15 cellular contexts compared by ENCODE assay signal in genomic region chrX:69321789-69322188, GRCh38.
DNase-seq lines count a peak whose midpoint lies in the region; ATAC-seq and TF ChIP-seq lines count a peak whose summit lies in the region.
"Had no signal": no experiment of that assay in that cellular context is flagged by ENCODE, and none has a peak within 500 bp of the region (broad histone marks: within the 10 kb centered on the region; RNA-seq: fewer than 3 reads in every experiment).

No MANE protein-coding gene starts in this region.

- intact Hi-C loops in esophagus muscularis mucosa (cut with DNase I) = no loop called here
- intact Hi-C loops in naive thymus-derived CD4-positive, alpha-beta T cell (cut with micrococcal nuclease) = no loop called here

- H3K4me1 ChIP-seq in SK-N-SH (ENCODE audit: control insufficient read depth in 1 of 2, insufficient read depth in 2 of 2, low read depth in 1 of 2, low read length in 1 of 2) (no peaks in the 10 kb centered on the region), esophagus muscularis mucosa (no peaks in the 10 kb centered on the region)
- H3K4me1 ChIP-seq in naive thymus-derived CD4-positive, alpha-beta T cell (ENCODE audit: control insufficient read depth in 2 of 2, insufficient read depth in 2 of 2, low read length in 2 of 2) = no peaks in the 10 kb centered on the region

- no peaks in the 10 kb centered on the region for H3K36me3 Mint-ChIP-seq in osteocyte (ENCODE audit: unreplicated experiment)
- no peaks in the 10 kb centered on the region for H3K36me3 Mint-ChIP-seq in naive thymus-derived CD4-positive, alpha-beta T cell
- H3K36me3 Mint-ChIP-seq: CD8-positive, alpha-beta memory T cell; IgD-negative memory B cell had no signal

- no peaks in the 10 kb centered on the region for H3F3A ChIP-seq in SK-N-SH (replicated peaks; ENCODE audit: insufficient read depth)

- TF ChIP-seq EP300 in SK-N-SH (IDR thresholded peaks at IDR 0.05; ENCODE audit: borderline replicate concordance in 1 of 2, low read depth in 1 of 2, low read length in 1 of 2) (no peak), esophagus muscularis mucosa (IDR thresholded peaks at IDR 0.05) (no peak)

- H3K4me3 ChIP-seq in SK-N-SH (ENCODE audit: low read depth in 2 of 2, low read length in 1 of 2) (no peak overlapping the region), esophagus muscularis mucosa (no peak overlapping the region)
- no peak overlapping the region for H3K4me3 ChIP-seq in naive thymus-derived CD4-positive, alpha-beta T cell (ENCODE audit: low read length)
- H3K4me3 ChIP-seq: BLaER1, GM12878, GM23248 had no signal

- WGBS in SK-N-SH (ENCODE audit: low lambda C conversion rate) = 26% methylated on average over 3 of the region's 3 CpGs
- WGBS in esophagus muscularis mucosa = 65% methylated on average over 3 of the region's 3 CpGs

- no peaks in the 10 kb centered on the region for H3K9me2 ChIP-seq in SK-N-SH

- H3K9me3 ChIP-seq in SK-N-SH (no peaks in the 10 kb centered on the region), esophagus muscularis mucosa (no peaks in the 10 kb centered on the region)
- H3K9me3 ChIP-seq in naive thymus-derived CD4-positive, alpha-beta T cell (ENCODE audit: control insufficient read depth in 2 of 3, low read length in 3 of 3) = no peaks in the 10 kb centered on the region
- H3K9me3 ChIP-seq: BLaER1 had no signal

- POLR2A ChIA-PET in SK-N-SH (lab: Yijun Ruan, JAX) = no interaction called here
- POLR2A ChIA-PET in naive thymus-derived CD4-positive, alpha-beta T cell (lab: Charles Lee) = no interaction called here

- no peak overlapping the region for H3K4me2 ChIP-seq in SK-N-SH
- H3K4me2 ChIP-seq: BLaER1 had no signal

- no peak for ATAC-seq in SK-N-SH treated with all-trans-retinoic acid at 6 μM for 48 hours
- ATAC-seq in GM19467 (IDR thresholded peaks at IDR 0.05; ENCODE audit: unreplicated experiment) = no peak
- ATAC-seq in naive thymus-derived CD4-positive, alpha-beta T cell = no peak
- ATAC-seq: GM12878 had no signal

- no peak for TF ChIP-seq RAD21 in SK-N-SH (IDR thresholded peaks at IDR 0.05; ENCODE audit: low read length)

- no peak overlapping the region for H3K4me3 Mint-ChIP-seq in osteocyte (ENCODE audit: unreplicated experiment)
- no peak overlapping the region for H3K4me3 Mint-ChIP-seq in naive thymus-derived CD4-positive, alpha-beta T cell
- H3K4me3 Mint-ChIP-seq: CD8-positive, alpha-beta memory T cell; IgD-negative memory B cell had no signal

- H3K27me3 Mint-ChIP-seq in osteocyte (ENCODE audit: unreplicated experiment) = no peaks in the 10 kb centered on the region
- H3K27me3 Mint-ChIP-seq in naive thymus-derived CD4-positive, alpha-beta T cell = no peaks in the 10 kb centered on the region

- H3K27ac Mint-ChIP-seq in osteocyte (ENCODE audit: unreplicated experiment) = no peak overlapping the region
- H3K27ac Mint-ChIP-seq in naive thymus-derived CD4-positive, alpha-beta T cell = no peak overlapping the region
- H3K27ac Mint-ChIP-seq: CD8-positive, alpha-beta memory T cell; IgD-negative memory B cell had no signal

- H4K20me1 ChIP-seq in SK-N-SH (ENCODE audit: insufficient read depth) = no peaks in the 10 kb centered on the region
- H4K20me1 ChIP-seq: BLaER1 had no signal

- H3K27ac ChIP-seq in SK-N-SH (ENCODE audit: low read depth in 2 of 2, low read length in 1 of 2) (no peak overlapping the region), esophagus muscularis mucosa (replicated peaks in 1 of 4) (no peak overlapping the region)
- no peak overlapping the region for H3K27ac ChIP-seq in naive thymus-derived CD4-positive, alpha-beta T cell (ENCODE audit: low read depth, low read length)
- H3K27ac ChIP-seq: 22Rv1, BLaER1, GM23248 had no signal

- H2AFZ ChIP-seq in SK-N-SH (ENCODE audit: low read depth) = no peak overlapping the region
- H2AFZ ChIP-seq: GM23248 had no signal

- DNase-seq in SK-N-SH (peak; percentile 1), esophagus muscularis mucosa (ENCODE audit: extremely low spot score) (peak; percentile 19), osteocyte (ENCODE audit: extremely low spot score, unreplicated experiment) (peak; percentile 62), AG08395 (ENCODE audit: low spot score) (no peak)
- DNase-seq in naive thymus-derived CD4-positive, alpha-beta T cell = no peak
- DNase-seq: AML-193; CD8-positive, alpha-beta memory T cell; DMS53; GM23248 had no signal

- H3K79me2 ChIP-seq in SK-N-SH (ENCODE audit: insufficient read depth) = no peaks in the 10 kb centered on the region

- H3K36me3 ChIP-seq in SK-N-SH (replicated peaks in 1 of 2; ENCODE audit: control insufficient read depth in 1 of 2, insufficient read depth in 2 of 2, low read length in 1 of 2) (no peaks in the 10 kb centered on the region), esophagus muscularis mucosa (no peaks in the 10 kb centered on the region)
- H3K36me3 ChIP-seq in naive thymus-derived CD4-positive, alpha-beta T cell (ENCODE audit: control insufficient read depth in 2 of 3, insufficient read depth in 3 of 3, low read length in 3 of 3) = no peaks in the 10 kb centered on the region
- H3K36me3 ChIP-seq: BLaER1 had no signal

- no peak overlapping the region for H3K9ac ChIP-seq in SK-N-SH
- H3K9ac ChIP-seq: BLaER1, GM23248 had no signal

- H3K9me3 Mint-ChIP-seq in osteocyte (ENCODE audit: unreplicated experiment) = peaks cover 4% of the 10 kb centered on the region
- no peaks in the 10 kb centered on the region for H3K9me3 Mint-ChIP-seq in naive thymus-derived CD4-positive, alpha-beta T cell
- H3K9me3 Mint-ChIP-seq: CD8-positive, alpha-beta memory T cell; IgD-negative memory B cell had no signal

- TF ChIP-seq CTCF in SK-N-SH (IDR thresholded peaks at IDR 0.05) (no peak), esophagus muscularis mucosa (IDR thresholded peaks at IDR 0.05) (no peak), osteocyte (IDR thresholded peaks at IDR 0.05) (no peak)

- CTCF ChIA-PET in SK-N-SH (lab: Yijun Ruan, JAX) = interaction anchor here (1.0 kb wide), 1 partner anchor 15 kb away, joined by 3 read pairs; no protein-coding TSS in a partner anchor
- CTCF ChIA-PET in naive thymus-derived CD4-positive, alpha-beta T cell (lab: Charles Lee) = no interaction called here

- H3K27me3 ChIP-seq in SK-N-SH (ENCODE audit: insufficient read depth) (peaks cover 6% of the 10 kb centered on the region; the same call in 1 of the 2 replicates), esophagus muscularis mucosa (peaks cover 0 to 6% (median 0%) of the 10 kb centered on the region in 4 donors)
- no peaks in the 10 kb centered on the region for H3K27me3 ChIP-seq in naive thymus-derived CD4-positive, alpha-beta T cell (ENCODE audit: control insufficient read depth in 2 of 2, insufficient read depth in 2 of 2, low read length in 2 of 2)

- no peaks in the 10 kb centered on the region for H3K4me1 Mint-ChIP-seq in osteocyte (ENCODE audit: unreplicated experiment)
- H3K4me1 Mint-ChIP-seq in naive thymus-derived CD4-positive, alpha-beta T cell = no peaks in the 10 kb centered on the region
- H3K4me1 Mint-ChIP-seq: CD8-positive, alpha-beta memory T cell; IgD-negative memory B cell had no signal

- TF ChIP-seq POLR2A in esophagus muscularis mucosa (IDR thresholded peaks at IDR 0.05; ENCODE audit: low read depth) = no peak

TF ChIP-seq in SK-N-SH, 30 proteins besides CTCF, POLR2A, EP300 and RAD21:
- TF ChIP-seq FOSL2 (IDR thresholded peaks at IDR 0.05; ENCODE audit: borderline replicate concordance, low read depth) (no peak), NRF1 (IDR thresholded peaks at IDR 0.05; ENCODE audit: low read depth, low read length) (no peak), FOXJ3 (CRISPR knock-in tag; IDR thresholded peaks at IDR 0.05) (no peak)

TF ChIP-seq in SK-N-SH treated with all-trans-retinoic acid at 6 μM for 48 hours, 23 proteins besides CTCF, POLR2A, EP300 and RAD21:
- TF ChIP-seq TOX (CRISPR knock-in tag; IDR thresholded peaks at IDR 0.05; ENCODE audit: borderline replicate concordance) = no peak
- TF ChIP-seq, protein P1, sequence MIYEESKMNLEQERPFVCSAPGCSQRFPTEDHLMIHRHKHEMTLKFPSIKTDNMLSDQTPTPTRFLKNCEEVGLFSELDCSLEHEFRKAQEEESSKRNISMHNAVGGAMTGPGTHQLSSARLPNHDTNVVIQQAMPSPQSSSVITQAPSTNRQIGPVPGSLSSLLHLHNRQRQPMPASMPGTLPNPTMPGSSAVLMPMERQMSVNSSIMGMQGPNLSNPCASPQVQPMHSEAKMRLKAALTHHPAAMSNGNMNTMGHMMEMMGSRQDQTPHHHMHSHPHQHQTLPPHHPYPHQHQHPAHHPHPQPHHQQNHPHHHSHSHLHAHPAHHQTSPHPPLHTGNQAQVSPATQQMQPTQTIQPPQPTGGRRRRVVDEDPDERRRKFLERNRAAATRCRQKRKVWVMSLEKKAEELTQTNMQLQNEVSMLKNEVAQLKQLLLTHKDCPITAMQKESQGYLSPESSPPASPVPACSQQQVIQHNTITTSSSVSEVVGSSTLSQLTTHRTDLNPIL (CRISPR knock-in tag; IDR thresholded peaks at IDR 0.05; ENCODE audit: low read depth) = no peak
- TF ChIP-seq ZNF8 (CRISPR knock-in tag; IDR thresholded peaks at IDR 0.05) = no peak
- no peak for TF ChIP-seq PPARA (CRISPR knock-in tag; IDR thresholded peaks at IDR 0.05; ENCODE audit: borderline replicate concordance)

Comparison
In these comparisons a context has a peak if more than half of its experiments do, and no peak if none do; other contexts are left out.
1. DNase-seq: peak in SK-N-SH (single experiment), esophagus muscularis mucosa (single experiment) and osteocyte (single experiment); none in AG08395 (single experiment) and naive thymus-derived CD4-positive, alpha-beta T cell (0 of 9).